ENCODE assay signal across 1 cellular context in the genomic region with DNA sequence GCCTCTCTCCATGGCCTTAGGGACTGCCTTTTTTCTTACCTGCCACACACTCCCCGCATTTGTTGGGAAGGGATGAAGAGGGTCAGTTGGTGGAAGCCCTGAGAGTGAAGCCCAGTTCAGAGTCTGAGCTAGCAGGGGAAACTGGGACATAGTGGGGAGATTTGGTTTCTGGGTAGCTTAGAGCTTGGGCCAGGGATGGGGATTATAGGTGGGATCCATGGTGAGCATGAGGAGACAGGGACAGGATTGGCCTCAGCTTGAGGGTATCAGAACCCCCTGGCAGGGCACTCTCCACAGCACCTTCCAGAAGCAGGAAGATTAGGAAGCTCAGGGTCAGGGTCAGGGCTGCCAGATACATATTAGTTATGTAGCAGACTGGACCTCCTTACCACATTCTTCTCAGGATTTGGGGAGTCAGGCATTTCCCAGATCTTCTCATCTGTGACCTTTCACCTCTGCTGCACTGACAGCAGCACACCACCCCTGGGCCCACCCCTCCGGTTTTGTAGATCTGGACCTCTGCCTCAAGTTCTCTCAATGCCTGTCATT.
TF ChIP-seq lines count a peak whose summit lies in the region.

No MANE protein-coding gene starts in this region.

TF ChIP-seq in IMR-90, 13 proteins besides CTCF, POLR2A, EP300 and RAD21:
- TF ChIP-seq MAZ (IDR thresholded peaks at IDR 0.05; ENCODE audit: borderline replicate concordance, low read depth, low read length) (no peak), CHD1 (IDR thresholded peaks at IDR 0.05; ENCODE audit: low read depth, low read length) (no peak), RCOR1 (IDR thresholded peaks at IDR 0.05; ENCODE audit: insufficient replicate concordance, low read length) (no peak), BHLHE40 (IDR thresholded peaks at IDR 0.05; ENCODE audit: low read depth, low read length) (no peak)
- TF ChIP-seq, protein P1, sequence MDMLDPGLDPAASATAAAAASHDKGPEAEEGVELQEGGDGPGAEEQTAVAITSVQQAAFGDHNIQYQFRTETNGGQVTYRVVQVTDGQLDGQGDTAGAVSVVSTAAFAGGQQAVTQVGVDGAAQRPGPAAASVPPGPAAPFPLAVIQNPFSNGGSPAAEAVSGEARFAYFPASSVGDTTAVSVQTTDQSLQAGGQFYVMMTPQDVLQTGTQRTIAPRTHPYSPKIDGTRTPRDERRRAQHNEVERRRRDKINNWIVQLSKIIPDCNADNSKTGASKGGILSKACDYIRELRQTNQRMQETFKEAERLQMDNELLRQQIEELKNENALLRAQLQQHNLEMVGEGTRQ (IDR thresholded peaks at IDR 0.05; ENCODE audit: low read depth, low read length) = no peak
TF ChIP-seq in IMR-90: peak in this region for 0.
